8 cellular contexts compared by ENCODE assay signal in the genomic region with DNA sequence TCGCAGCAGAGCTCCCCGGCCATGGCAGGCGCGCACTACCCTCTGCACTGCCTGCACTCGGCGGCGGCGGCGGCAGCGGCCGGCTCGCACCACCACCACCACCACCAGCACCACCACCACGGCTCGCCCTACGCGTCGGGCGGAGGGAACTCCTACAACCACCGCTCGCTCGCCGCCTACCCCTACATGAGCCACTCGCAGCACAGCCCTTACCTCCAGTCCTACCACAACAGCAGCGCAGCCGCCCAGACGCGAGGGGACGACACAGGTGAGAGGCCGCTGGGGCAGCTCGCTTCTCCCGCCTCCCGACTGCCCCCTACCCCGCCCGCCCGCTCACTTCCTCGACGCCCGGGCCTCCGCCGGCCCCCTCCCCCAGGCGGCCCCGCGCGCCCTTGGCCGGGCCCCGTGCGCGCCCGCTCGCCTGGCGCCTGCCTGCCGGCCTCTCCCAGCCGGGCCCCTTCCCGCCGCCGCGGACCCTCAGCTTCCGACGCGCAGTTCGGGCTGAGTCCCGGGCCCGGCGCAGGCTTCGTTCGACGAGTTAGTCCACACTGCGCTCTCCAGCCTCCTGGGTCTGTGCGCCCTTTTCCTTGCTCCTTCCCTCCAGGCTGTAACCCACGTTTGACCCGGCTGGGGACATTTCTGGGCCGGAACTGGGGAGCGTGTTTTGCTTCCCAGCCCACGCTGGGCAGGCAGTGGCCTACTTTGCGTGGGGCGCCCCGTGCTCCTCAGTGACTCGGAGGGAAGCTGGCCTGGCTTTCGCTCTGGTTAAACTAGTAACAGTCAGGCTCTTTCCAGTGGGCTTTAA. TPM values are rescaled to one million over a fixed set of nuclear protein-coding genes. Genes with fewer than 3 reads are reported as not detected.
DNase-seq lines count a peak whose midpoint lies in the region; ATAC-seq and TF ChIP-seq lines count a peak whose summit lies in the region.

No MANE protein-coding gene starts in this region.

- peak; percentile 87 for ATAC-seq in SK-N-SH treated with all-trans-retinoic acid at 6 μM for 48 hours
- peak; percentile 73 to 74 for ATAC-seq in naive thymus-derived CD8-positive, alpha-beta T cell
- ATAC-seq in GM18520 (IDR thresholded peaks at IDR 0.05; ENCODE audit: unreplicated experiment) = no peak

- no peaks in the 10 kb centered on the region for H3K9me3 ChIP-seq in endodermal cell (ENCODE audit: control insufficient read depth, low read length)

- peak overlapping the region; percentile 71 for H3K4me3 ChIP-seq in endodermal cell (ENCODE audit: low read length)

- POLR2A ChIA-PET in naive thymus-derived CD8-positive, alpha-beta T cell (lab: Charles Lee) = interaction anchor here (0.6 kb wide), 1 partner anchor 162 kb away, joined by 3 read pairs; no protein-coding TSS in a partner anchor

- no peak overlapping the region for H3K9ac ChIP-seq in endodermal cell (ENCODE audit: extremely low read depth, low read length, poor library complexity, severe bottlenecking)

- no peaks in the 10 kb centered on the region for H3K36me3 Mint-ChIP-seq in endodermal cell (ENCODE audit: low read depth)
- peaks cover 3 to 17% (median 8%) of the 10 kb centered on the region in 3 donors for H3K36me3 Mint-ChIP-seq in naive thymus-derived CD8-positive, alpha-beta T cell

- H3K27ac ChIP-seq in endodermal cell (ENCODE audit: low read depth, low read length) = no peak overlapping the region

- H3K27ac Mint-ChIP-seq in endodermal cell = no peak overlapping the region
- H3K27ac Mint-ChIP-seq in naive thymus-derived CD8-positive, alpha-beta T cell = peak overlapping the region in 1 of 10 donors; percentile 23

- 0% methylated on average over 19 to 79 of the region's 79 CpGs for WGBS in endodermal cell (ENCODE audit: insufficient coverage in 1 of 2, insufficient read length in 1 of 2), 2 experiments

- peaks cover 97% of the 10 kb centered on the region for H3K27me3 Mint-ChIP-seq in endodermal cell (ENCODE audit: insufficient read depth)
- peaks cover 60 to 85% (median 70%) of the 10 kb centered on the region in 5 donors for H3K27me3 Mint-ChIP-seq in naive thymus-derived CD8-positive, alpha-beta T cell

- H3K4me1 ChIP-seq in endodermal cell (ENCODE audit: control insufficient read depth, insufficient read depth, low read length) = no peaks in the 10 kb centered on the region

- H3K36me3 ChIP-seq in endodermal cell (ENCODE audit: control insufficient read depth, insufficient read depth, low read length) = no peaks in the 10 kb centered on the region

- H3K27me3 ChIP-seq in endodermal cell (ENCODE audit: control insufficient read depth, insufficient read depth, low read length, poor library complexity, severe bottlenecking) = peaks cover 92% of the 10 kb centered on the region

- peak overlapping the region; percentile 57 for H3K4me3 Mint-ChIP-seq in endodermal cell
- peak overlapping the region; percentile 72 to 92 (median 80) for H3K4me3 Mint-ChIP-seq in naive thymus-derived CD8-positive, alpha-beta T cell

- no peaks in the 10 kb centered on the region for H3K9me3 Mint-ChIP-seq in endodermal cell
- H3K9me3 Mint-ChIP-seq in naive thymus-derived CD8-positive, alpha-beta T cell = peaks cover 0 to 21% (median 0%) of the 10 kb centered on the region in 9 donors

- peak; percentile 34 for TF ChIP-seq CTCF in endodermal cell (conservative IDR thresholded peaks at IDR 0.05)

- peak; percentile 18 for DNase-seq in stimulated activated CD4-positive, alpha-beta T cell treated with anti-CD3 and anti-CD28 coated beads, Interleukin-12 subunit alpha, Interleukin-12 subunit beta, amount 100 ng/mL, for 4 hours
- DNase-seq in stimulated activated CD4-positive, alpha-beta T cell treated with anti-CD3 and anti-CD28 coated beads, Interleukin-4, amount 100 ng/mL, for 4 hours = no peak
- DNase-seq in HPDE6-E6E7 (ENCODE audit: extremely low spot score) (peak; percentile 27), endodermal cell (peak; percentile 90)
- peak in 4 of 10 donors; percentile 16 to 52 (median 33) for DNase-seq in naive thymus-derived CD8-positive, alpha-beta T cell
- DNase-seq in stimulated activated naive CD4-positive, alpha-beta T cell treated with Interleukin-2 at 50 U/mL for 16 hours (lab: John Stamatoyannopoulos, UW) = no peak

- peaks cover 25% of the 10 kb centered on the region for H3K4me1 Mint-ChIP-seq in endodermal cell
- peaks cover 12 to 27% (median 24%) of the 10 kb centered on the region in 4 donors for H3K4me1 Mint-ChIP-seq in naive thymus-derived CD8-positive, alpha-beta T cell

TF ChIP-seq in SK-N-SH treated with all-trans-retinoic acid at 6 μM for 48 hours, 23 proteins besides CTCF, POLR2A, EP300 and RAD21:
- TF ChIP-seq ZNF70 (CRISPR knock-in tag; IDR thresholded peaks at IDR 0.05) (0 out of 2 replicates have a peak, but pooled peaks have one; percentile 16), ZFP3 (CRISPR knock-in tag; IDR thresholded peaks at IDR 0.05) (peak; percentile 39; the same call in 1 of the 2 replicates), ESRRG (CRISPR knock-in tag; IDR thresholded peaks at IDR 0.05) (no peak), SNAI2 (CRISPR knock-in tag; IDR thresholded peaks at IDR 0.05) (0 out of 2 replicates have a peak, but pooled peaks have one; percentile 18)
- TF ChIP-seq, protein P1, sequence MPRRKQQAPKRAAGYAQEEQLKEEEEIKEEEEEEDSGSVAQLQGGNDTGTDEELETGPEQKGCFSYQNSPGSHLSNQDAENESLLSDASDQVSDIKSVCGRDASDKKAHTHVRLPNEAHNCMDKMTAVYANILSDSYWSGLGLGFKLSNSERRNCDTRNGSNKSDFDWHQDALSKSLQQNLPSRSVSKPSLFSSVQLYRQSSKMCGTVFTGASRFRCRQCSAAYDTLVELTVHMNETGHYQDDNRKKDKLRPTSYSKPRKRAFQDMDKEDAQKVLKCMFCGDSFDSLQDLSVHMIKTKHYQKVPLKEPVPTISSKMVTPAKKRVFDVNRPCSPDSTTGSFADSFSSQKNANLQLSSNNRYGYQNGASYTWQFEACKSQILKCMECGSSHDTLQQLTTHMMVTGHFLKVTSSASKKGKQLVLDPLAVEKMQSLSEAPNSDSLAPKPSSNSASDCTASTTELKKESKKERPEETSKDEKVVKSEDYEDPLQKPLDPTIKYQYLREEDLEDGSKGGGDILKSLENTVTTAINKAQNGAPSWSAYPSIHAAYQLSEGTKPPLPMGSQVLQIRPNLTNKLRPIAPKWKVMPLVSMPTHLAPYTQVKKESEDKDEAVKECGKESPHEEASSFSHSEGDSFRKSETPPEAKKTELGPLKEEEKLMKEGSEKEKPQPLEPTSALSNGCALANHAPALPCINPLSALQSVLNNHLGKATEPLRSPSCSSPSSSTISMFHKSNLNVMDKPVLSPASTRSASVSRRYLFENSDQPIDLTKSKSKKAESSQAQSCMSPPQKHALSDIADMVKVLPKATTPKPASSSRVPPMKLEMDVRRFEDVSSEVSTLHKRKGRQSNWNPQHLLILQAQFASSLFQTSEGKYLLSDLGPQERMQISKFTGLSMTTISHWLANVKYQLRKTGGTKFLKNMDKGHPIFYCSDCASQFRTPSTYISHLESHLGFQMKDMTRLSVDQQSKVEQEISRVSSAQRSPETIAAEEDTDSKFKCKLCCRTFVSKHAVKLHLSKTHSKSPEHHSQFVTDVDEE (CRISPR knock-in tag; IDR thresholded peaks at IDR 0.05) = peak; percentile 11; the same call in 1 of the 2 replicates

RNA-seq across cellular contexts. Expression of a gene that starts 1.0 kb away (rescaled TPM):
- not detected for total RNA-seq in endodermal cell
- polyA plus RNA-seq in endodermal cell (2013, experiment 1 of 2) = 0.50 TPM
- 0.66 TPM for polyA plus RNA-seq in endodermal cell (2013, experiment 2 of 2)
- total RNA-seq in naive thymus-derived CD8-positive, alpha-beta T cell = not detected
- not detected for polyA plus RNA-seq in naive thymus-derived CD8-positive, alpha-beta T cell

RNA-seq across cellular contexts. Expression of a gene that starts 18.3 kb away (rescaled TPM):
- total RNA-seq in endodermal cell = not detected
- polyA plus RNA-seq in endodermal cell (2013, experiment 1 of 2) = 1.7 TPM
- polyA plus RNA-seq in endodermal cell (2013, experiment 2 of 2) = 1.7 TPM
- total RNA-seq in naive thymus-derived CD8-positive, alpha-beta T cell = not detected
- not detected for polyA plus RNA-seq in naive thymus-derived CD8-positive, alpha-beta T cell

Comparison
In these comparisons a context has a peak if more than half of its experiments do, and no peak if none do; other contexts are left out.
1. DNase-seq: peak in stimulated activated CD4-positive, alpha-beta T cell treated with anti-CD3 and anti-CD28 coated beads, Interleukin-12 subunit alpha, Interleukin-12 subunit beta, amount 100 ng/mL, for 4 hours (single experiment), HPDE6-E6E7 (single experiment) and endodermal cell (single experiment); none in stimulated activated CD4-positive, alpha-beta T cell treated with anti-CD3 and anti-CD28 coated beads, Interleukin-4, amount 100 ng/mL, for 4 hours (0 of 2) and stimulated activated naive CD4-positive, alpha-beta T cell treated with Interleukin-2 at 50 U/mL for 16 hours (single experiment).